Comparison of ENCODE assay signal across 16 cellular contexts in genomic region chr1:184958554-184959353, GRCh38. TPM values are rescaled to one million over a fixed set of nuclear protein-coding genes. Genes with fewer than 3 reads are reported as not detected.
A peak's percentile ranks its signal among the peaks of the same experiment; 100 is the strongest.
DNase-seq lines count a peak whose midpoint lies in the region; ATAC-seq and TF ChIP-seq lines count a peak whose summit lies in the region.
"Had no signal": no experiment of that assay in that cellular context is flagged by ENCODE, and none has a peak within 500 bp of the region (broad histone marks: within the 10 kb centered on the region; RNA-seq: fewer than 3 reads in every experiment).

No MANE protein-coding gene starts in this region.

- POLR2A ChIA-PET in AG04450 (lab: Yijun Ruan, JAX) = interaction anchor here (0.6 to 1.2 kb wide), 2 partner anchors 12 to 131 kb away, joined by 5 to 6 read pairs; no protein-coding TSS in a partner anchor

- H3K27me3 ChIP-seq in AG04450 (ENCODE audit: control insufficient read depth, insufficient read depth, low read length) (no peaks in the 10 kb centered on the region), heart right ventricle (no peaks in the 10 kb centered on the region), psoas muscle (ENCODE audit: insufficient read depth in 3 of 3, low read length in 2 of 3) (no peaks in the 10 kb centered on the region)
- H3K27me3 ChIP-seq: ovary, spleen, thyroid gland had no signal

- H3K4me1 ChIP-seq in heart right ventricle = peaks cover 13 to 72% (median 45%) of the 10 kb centered on the region in 9 donors
- H3K4me1 ChIP-seq in psoas muscle = peaks cover 23% of the 10 kb centered on the region
- H3K4me1 ChIP-seq: A549, HAP-1, thyroid gland had no signal

- DNase-seq in AG04450 (ENCODE audit: low read depth, low spot score) (no peak), T-helper 17 cell (no peak), heart right ventricle (peak in 1 of 2 donors; percentile 48), psoas muscle (peak in 1 of 2 donors; percentile 59), left lobe of liver (ENCODE audit: low spot score) (no peak), NCI-H524 (lab: John Stamatoyannopoulos, UW) (no peak)
- DNase-seq: activated naive CD4-positive, alpha-beta T cell; NCI-H187; ovary; spleen; thyroid gland had no signal

- intact Hi-C loops in heart right ventricle (cut with DNase I) = loop anchor here in 3 of 10 donors (5.0 to 10.0 kb wide), 3 partner anchors 46 to 66 kb away; no protein-coding TSS in a partner anchor
- intact Hi-C loops in psoas muscle (cut with DNase I) = loop anchor here in 1 of 2 donors (2.0 kb wide), 1 partner anchor 68 kb away; no protein-coding TSS in a partner anchor

- 36 to 37% methylated on average over 4 of the region's 4 CpGs for WGBS in heart right ventricle, 2 donors
- WGBS in psoas muscle, 3 donors = 33 to 37% (median 34%) methylated on average over 4 of the region's 4 CpGs

- no peak overlapping the region; the same call in 1 of the 2 replicates for H3K4me3 ChIP-seq in AG04450 (ENCODE audit: low read depth, low read length)
- no peak overlapping the region for H3K4me3 ChIP-seq in heart right ventricle
- H3K4me3 ChIP-seq in psoas muscle = no peak overlapping the region
- H3K4me3 ChIP-seq: A549, HAP-1, ovary, spleen, thyroid gland had no signal

- H3K27ac ChIP-seq in AG04450 (ENCODE audit: low read depth, low read length) = peak overlapping the region; percentile 76
- H3K27ac ChIP-seq in heart right ventricle = peak overlapping the region; percentile 59 to 86 (median 77)
- H3K27ac ChIP-seq in psoas muscle = peak overlapping the region; percentile 73
- H3K27ac ChIP-seq: A549, ovary, RWPE1, spleen, thyroid gland had no signal

- TF ChIP-seq CTCF in AG04450 (IDR thresholded peaks at IDR 0.05; ENCODE audit: low read depth, low read length) (no peak), heart right ventricle (IDR thresholded peaks at IDR 0.05) (no peak), psoas muscle (IDR thresholded peaks at IDR 0.05) (no peak)

- H3K9me3 ChIP-seq in AG04450 (ENCODE audit: control insufficient read depth, insufficient read depth, low read length) (no peaks in the 10 kb centered on the region), T-helper 17 cell (ENCODE audit: control insufficient read depth, low read length, poor library complexity, severe bottlenecking) (no peaks in the 10 kb centered on the region), heart right ventricle (no peaks in the 10 kb centered on the region), psoas muscle (no peaks in the 10 kb centered on the region)
- H3K9me3 ChIP-seq: A549, HAP-1, ovary, spleen, thyroid gland had no signal

- peaks cover 6% of the 10 kb centered on the region for H3K36me3 Mint-ChIP-seq in T-helper 17 cell (ENCODE audit: low read depth)

- no peaks in the 10 kb centered on the region for H3K27me3 Mint-ChIP-seq in T-helper 17 cell

- H3K4me3 Mint-ChIP-seq in T-helper 17 cell = peak overlapping the region; percentile 1

- peaks cover 0 to 11% (median 0%) of the 10 kb centered on the region in 9 donors for H3K36me3 ChIP-seq in heart right ventricle
- peaks cover 0 to 5% of the 10 kb centered on the region in 2 donors for H3K36me3 ChIP-seq in psoas muscle (ENCODE audit: insufficient read depth in 1 of 2, low read depth in 1 of 2)
- H3K36me3 ChIP-seq: HAP-1, ovary, thyroid gland had no signal

- CTCF ChIA-PET in AG04450 (lab: Charles Lee) = interaction anchor here (0.6 to 1.0 kb wide), 2 partner anchors 14 to 994 kb away, joined by 4 read pairs; no protein-coding TSS in a partner anchor

- peak overlapping the region; percentile 53 for H3K27ac Mint-ChIP-seq in T-helper 17 cell

- ATAC-seq in T-helper 17 cell = no peak
- ATAC-seq in heart right ventricle = peak; percentile 63 to 96 (median 82)
- peak; percentile 53 to 86 (median 78) for ATAC-seq in psoas muscle
- no peak for ATAC-seq in HG03457 (IDR thresholded peaks at IDR 0.05; ENCODE audit: unreplicated experiment)
- no peak for ATAC-seq in HG02571 (IDR thresholded peaks at IDR 0.05; ENCODE audit: unreplicated experiment)
- ATAC-seq in left lobe of liver = no peak
- ATAC-seq: A549 had no signal

- H3K4me1 Mint-ChIP-seq in T-helper 17 cell = peaks cover 31% of the 10 kb centered on the region

RNA-seq across cellular contexts. Expression of gene NIBAN1, which starts 15.6 kb away (rescaled TPM):
- polyA plus RNA-seq in AG04450 (2011; rRNA removed) = 32.9 and 35.0 TPM in 2 replicates
- polyA minus RNA-seq in AG04450 (2011; rRNA and poly(A)+ RNA removed) = 36.4 and 37.0 TPM in 2 replicates
- 10 to 100 TPM; 61.3 to 65.7 TPM for total RNA-seq in T-helper 17 cell
- total RNA-seq in heart right ventricle = 100 to 1,000 TPM; 256 to 601 (median 442) TPM
- polyA plus RNA-seq in heart right ventricle = 10 to 100 TPM; 46.6 to 63.1 TPM
- 100 to 1,000 TPM in 2 of 4 donors, 10 to 100 TPM in 2; 50.6 to 112 (median 98.0) TPM for total RNA-seq in psoas muscle
- 10 to 100 TPM in 2 of 3 donors, 1 to 10 TPM in 1; 9.0 to 25.0 (median 10.7) TPM for polyA plus RNA-seq in psoas muscle
- 0.96 TPM for total RNA-seq in left lobe of liver

Comparison
In these comparisons a context has a peak if more than half of its experiments do, and no peak if none do; other contexts are left out.
1. ATAC-seq: peak in heart right ventricle (8 of 8) and psoas muscle (4 of 4); none in T-helper 17 cell (single experiment), HG03457 (single experiment), HG02571 (single experiment) and left lobe of liver (single experiment).
2. RNA of gene NIBAN1, which starts 15.6 kb away (total RNA-seq): 256 to 601 TPM in heart right ventricle, 50.6 to 112 TPM in psoas muscle and 61.3 to 65.7 TPM in T-helper 17 cell; 0.96 TPM in left lobe of liver (single experiment); every median in the first group is over 10 times any median in the second.
3. Peak in every context shown above with its lines, with median percentiles within 50 percentile points of each other: H3K27ac ChIP-seq.